ENCODE assay signal across 1 cellular context in genomic region chr7:100247152-100247757, GRCh38.
TF ChIP-seq lines count a peak whose summit lies in the region.

No MANE protein-coding gene starts in this region.

TF ChIP-seq in HepG2, 621 proteins besides CTCF, POLR2A, EP300 and RAD21 (continued from another document and continues in another):
- TF ChIP-seq ZUFSP (CRISPR knock-in tag; IDR thresholded peaks at IDR 0.05; ENCODE audit: borderline replicate concordance) (no peak), SKI (IDR thresholded peaks at IDR 0.05; ENCODE audit: partially characterized antibody) (no peak), BRD4 (CRISPR knock-in tag; IDR thresholded peaks at IDR 0.05) (no peak), PITX1 (CRISPR knock-in tag; IDR thresholded peaks at IDR 0.05) (peak; percentile 93), ZNF292 (CRISPR knock-in tag; IDR thresholded peaks at IDR 0.05; ENCODE audit: borderline replicate concordance, low read depth) (peak; percentile 18; the same call in 1 of the 2 replicates), ZNF574 (CRISPR knock-in tag; IDR thresholded peaks at IDR 0.05) (peak; percentile 32; the same call in 1 of the 2 replicates), ZNF503 (CRISPR knock-in tag; IDR thresholded peaks at IDR 0.05) (peak; percentile 30; the same call in 1 of the 2 replicates), ZNF12 (CRISPR knock-in tag; IDR thresholded peaks at IDR 0.05) (no peak), HDAC1 (CRISPR knock-in tag; IDR thresholded peaks at IDR 0.05) (peak; percentile 71; the same call in 1 of the 2 replicates), FOXP1 (IDR thresholded peaks at IDR 0.05) (no peak), FOXP1 (CRISPR knock-in tag; IDR thresholded peaks at IDR 0.05) (peak; percentile 62), FOXM1 (CRISPR knock-in tag; IDR thresholded peaks at IDR 0.05) (no peak), CBFB (CRISPR knock-in tag; IDR thresholded peaks at IDR 0.05) (peak; percentile 60; the same call in 1 of the 2 replicates), MAFG (CRISPR knock-in tag; IDR thresholded peaks at IDR 0.05) (peak; percentile 76), ATF4 (CRISPR knock-in tag; IDR thresholded peaks at IDR 0.05) (no peak), TARDBP (CRISPR knock-in tag; IDR thresholded peaks at IDR 0.05) (peak; percentile 64; the same call in 1 of the 2 replicates), ZMYM4 (CRISPR knock-in tag; IDR thresholded peaks at IDR 0.05) (peak; percentile 16; the same call in 1 of the 2 replicates), HMG20A (CRISPR knock-in tag; IDR thresholded peaks at IDR 0.05; ENCODE audit: borderline replicate concordance) (peak; percentile 21; the same call in 1 of the 2 replicates), ZNF746 (CRISPR knock-in tag; IDR thresholded peaks at IDR 0.05) (peak; percentile 41; the same call in 1 of the 2 replicates), ZNF800 (CRISPR knock-in tag; IDR thresholded peaks at IDR 0.05) (no peak), CREB3 (CRISPR knock-in tag; IDR thresholded peaks at IDR 0.05) (no peak), ZZZ3 (CRISPR knock-in tag; IDR thresholded peaks at IDR 0.05; ENCODE audit: borderline replicate concordance) (no peak), ATRX (CRISPR knock-in tag; IDR thresholded peaks at IDR 0.05; ENCODE audit: borderline replicate concordance) (no peak), FOXC1 (CRISPR knock-in tag; IDR thresholded peaks at IDR 0.05; ENCODE audit: borderline replicate concordance) (no peak), ZNF788 (CRISPR knock-in tag; IDR thresholded peaks at IDR 0.05; ENCODE audit: borderline replicate concordance) (peak; percentile 17; the same call in 1 of the 2 replicates), NFE2L1 (CRISPR knock-in tag; IDR thresholded peaks at IDR 0.05; ENCODE audit: borderline replicate concordance) (peak; percentile 71; the same call in 1 of the 2 replicates), ZNF274 (CRISPR knock-in tag; IDR thresholded peaks at IDR 0.05) (0 out of 2 replicates have a peak, but pooled peaks have one; percentile 44), RBM39 (IDR thresholded peaks at IDR 0.05; ENCODE audit: low read depth, low read length, poor library complexity, severe bottlenecking) (no peak), TBX2 (CRISPR knock-in tag; IDR thresholded peaks at IDR 0.05; ENCODE audit: borderline replicate concordance) (peak; percentile 63; the same call in 1 of the 2 replicates), PPARG (CRISPR knock-in tag; conservative IDR thresholded peaks at IDR 0.05) (0 out of 2 replicates have a peak, but pooled peaks have one; percentile 56), MAFK (conservative IDR thresholded peaks at IDR 0.05 in 1 of 2, IDR thresholded peaks at IDR 0.05 in 1 of 2; ENCODE audit: low read length in 2 of 2) (0 out of 4 replicates have a peak, but pooled peaks of 1 of the 2 experiments have one; percentile 2), TCF7L2 (IDR thresholded peaks at IDR 0.05; ENCODE audit: low read depth, low read length) (no peak), DMAP1 (CRISPR knock-in tag; IDR thresholded peaks at IDR 0.05) (peak; percentile 19; the same call in 1 of the 2 replicates), ZBTB40 (IDR thresholded peaks at IDR 0.05) (no peak), ZBTB40 (CRISPR knock-in tag; IDR thresholded peaks at IDR 0.05) (no peak), JUN (CRISPR knock-in tag; IDR thresholded peaks at IDR 0.05) (peak; percentile 49; the same call in 1 of the 2 replicates), HNF4G (IDR thresholded peaks at IDR 0.05; ENCODE audit: borderline replicate concordance, low read depth, low read length) (peak; percentile 24; the same call in 1 of the 2 replicates), HNF4G (CRISPR knock-in tag; IDR thresholded peaks at IDR 0.05; ENCODE audit: borderline replicate concordance, low read depth) (no peak), BHLHE40 (IDR thresholded peaks at IDR 0.05; ENCODE audit: low read length) (no peak), ARID2 (CRISPR knock-in tag; IDR thresholded peaks at IDR 0.05; ENCODE audit: borderline replicate concordance) (no peak), PAWR (CRISPR knock-in tag; IDR thresholded peaks at IDR 0.05; ENCODE audit: borderline replicate concordance) (no peak), ZNF569 (CRISPR knock-in tag; IDR thresholded peaks at IDR 0.05; ENCODE audit: borderline replicate concordance) (no peak)
